In genomic region chr6:95577317-95578105, GRCh38 we compare ENCODE assay signal across 1 cellular context.
TF ChIP-seq lines count a peak whose summit lies in the region.

MANEA (plus strand) TSS chr6:95577535; CDS start chr6:95586440, 8,905 bp downstream.

TF ChIP-seq in K562, 482 proteins besides CTCF, POLR2A, EP300 and RAD21 (continued from another document and continues in another):
- TF ChIP-seq E2F1 (CRISPR knock-in tag; IDR thresholded peaks at IDR 0.05): no peak
- TF ChIP-seq OTX1 (CRISPR knock-in tag; IDR thresholded peaks at IDR 0.05): no peak
- peak; percentile 89 for TF ChIP-seq TBP (optimal IDR thresholded peaks at IDR 0.05; ENCODE audit: low read depth, low read length)
- TF ChIP-seq NR4A1 (CRISPR knock-in tag; IDR thresholded peaks at IDR 0.05): no peak
- TF ChIP-seq NR4A1 (tag; IDR thresholded peaks at IDR 0.05): 0 out of 2 replicates have a peak, but pooled peaks have one; percentile 37
- TF ChIP-seq E2F6 (IDR thresholded peaks at IDR 0.05; ENCODE audit: borderline replicate concordance in 1 of 2, extremely low read depth in 1 of 2, insufficient read depth in 1 of 2, insufficient read length in 1 of 2, low read depth in 1 of 2, low read length in 1 of 2, poor library complexity in 1 of 2, severe bottlenecking in 1 of 2): peak; percentile 86 to 96
- no peak for TF ChIP-seq ZKSCAN8 (CRISPR knock-in tag; IDR thresholded peaks at IDR 0.05)
- no peak for TF ChIP-seq ZNF184 (CRISPR knock-in tag; IDR thresholded peaks at IDR 0.05)
- no peak for TF ChIP-seq SMARCA4 (IDR thresholded peaks at IDR 0.05)
- no peak for TF ChIP-seq CAMTA2 (CRISPR knock-in tag; conservative IDR thresholded peaks at IDR 0.05)
- TF ChIP-seq E2F3 (CRISPR knock-in tag; IDR thresholded peaks at IDR 0.05): peak; percentile 26; the same call in 1 of the 2 replicates
- peak; percentile 90 to 91 for TF ChIP-seq NRF1 (conservative IDR thresholded peaks at IDR 0.05 in 1 of 2, IDR thresholded peaks at IDR 0.05 in 1 of 2)
- TF ChIP-seq ZNF408 (CRISPR knock-in tag; IDR thresholded peaks at IDR 0.05; ENCODE audit: low read depth): no peak
- no peak for TF ChIP-seq SP1 (CRISPR knock-in tag; IDR thresholded peaks at IDR 0.05)
- peak; percentile 64; the same call in 1 of the 2 replicates for TF ChIP-seq DMBX1 (CRISPR knock-in tag; IDR thresholded peaks at IDR 0.05; ENCODE audit: borderline replicate concordance)
- TF ChIP-seq NCOA4 (IDR thresholded peaks at IDR 0.05; ENCODE audit: partially characterized antibody): no peak
- no peak for TF ChIP-seq MBD1 (CRISPR knock-in tag; IDR thresholded peaks at IDR 0.05)
- TF ChIP-seq ZNF121 (CRISPR knock-in tag; conservative IDR thresholded peaks at IDR 0.05): no peak
- no peak for TF ChIP-seq SLC30A9 (CRISPR knock-in tag; IDR thresholded peaks at IDR 0.05)
- TF ChIP-seq ZBTB26 (CRISPR knock-in tag; IDR thresholded peaks at IDR 0.05): no peak
- TF ChIP-seq ZBTB1 (CRISPR knock-in tag; IDR thresholded peaks at IDR 0.05; ENCODE audit: borderline replicate concordance, low read depth): 0 out of 2 replicates have a peak, but pooled peaks have one; percentile 18
- TF ChIP-seq HDAC3 (IDR thresholded peaks at IDR 0.05; ENCODE audit: borderline replicate concordance, partially characterized antibody): no peak
- peak; percentile 72 for TF ChIP-seq KDM5B (IDR thresholded peaks at IDR 0.05; ENCODE audit: insufficient replicate concordance, low read depth, low read length)
- no peak for TF ChIP-seq HMG20B (CRISPR knock-in tag; IDR thresholded peaks at IDR 0.05)
- no peak for TF ChIP-seq BACH1 (tag; IDR thresholded peaks at IDR 0.05)
- peak; percentile 28 for TF ChIP-seq CTCFL (IDR thresholded peaks at IDR 0.05; ENCODE audit: borderline replicate concordance, insufficient read depth, low read depth, low read length, poor library complexity, severe bottlenecking)
- no peak for TF ChIP-seq ZFP91 (CRISPR knock-in tag; IDR thresholded peaks at IDR 0.05)
- no peak for TF ChIP-seq E2F5 (CRISPR knock-in tag; IDR thresholded peaks at IDR 0.05)
- TF ChIP-seq ZEB2 (IDR thresholded peaks at IDR 0.05): no peak
- no peak for TF ChIP-seq XRCC5 (IDR thresholded peaks at IDR 0.05; ENCODE audit: low read depth, low read length)
- TF ChIP-seq LEF1 (IDR thresholded peaks at IDR 0.05): no peak
- TF ChIP-seq KAT7 (CRISPR knock-in tag; IDR thresholded peaks at IDR 0.05; ENCODE audit: borderline replicate concordance): no peak
- no peak for TF ChIP-seq ZNF165 (CRISPR knock-in tag; IDR thresholded peaks at IDR 0.05; ENCODE audit: borderline replicate concordance)
- TF ChIP-seq NFXL1 (CRISPR knock-in tag; IDR thresholded peaks at IDR 0.05): no peak
- TF ChIP-seq CC2D1A (IDR thresholded peaks at IDR 0.05): no peak; the same call in 1 of the 2 replicates
- TF ChIP-seq CTBP1 (IDR thresholded peaks at IDR 0.05; ENCODE audit: borderline replicate concordance): 0 out of 2 replicates have a peak, but pooled peaks have one; percentile 29
- no peak for TF ChIP-seq RCOR1 (IDR thresholded peaks at IDR 0.05; ENCODE audit: borderline replicate concordance in 1 of 2, low read depth in 2 of 2, low read length in 2 of 2)
- TF ChIP-seq LARP7 (IDR thresholded peaks at IDR 0.05): no peak
- no peak for TF ChIP-seq ZNF174 (CRISPR knock-in tag; IDR thresholded peaks at IDR 0.05)
- no peak for TF ChIP-seq ZNF41 (CRISPR knock-in tag; conservative IDR thresholded peaks at IDR 0.05)
- no peak for TF ChIP-seq FOXJ3 (CRISPR knock-in tag; IDR thresholded peaks at IDR 0.05)
- no peak for TF ChIP-seq TCFL5 (CRISPR knock-in tag; conservative IDR thresholded peaks at IDR 0.05)
- TF ChIP-seq CREB3L1 (IDR thresholded peaks at IDR 0.05; ENCODE audit: borderline replicate concordance, low read depth): peak; percentile 47; the same call in 1 of the 2 replicates
- no peak for TF ChIP-seq KLF10 (CRISPR knock-in tag; IDR thresholded peaks at IDR 0.05)
- TF ChIP-seq MTF1 (CRISPR knock-in tag; IDR thresholded peaks at IDR 0.05; ENCODE audit: borderline replicate concordance): no peak
- no peak for TF ChIP-seq IRF1 (CRISPR knock-in tag; IDR thresholded peaks at IDR 0.05; ENCODE audit: borderline replicate concordance)
- TF ChIP-seq REST (CRISPR knock-in tag; IDR thresholded peaks at IDR 0.05; ENCODE audit: low read depth): no peak
- TF ChIP-seq SRF (CRISPR knock-in tag; IDR thresholded peaks at IDR 0.05): 0 out of 4 replicates have a peak, but pooled peaks of 1 of the 2 experiments have one; percentile 6
- TF ChIP-seq ARHGAP35 (IDR thresholded peaks at IDR 0.05; ENCODE audit: partially characterized antibody): no peak
- TF ChIP-seq PKNOX1 (IDR thresholded peaks at IDR 0.05): peak; percentile 47; the same call in 1 of the 2 replicates
